In the genomic region with DNA sequence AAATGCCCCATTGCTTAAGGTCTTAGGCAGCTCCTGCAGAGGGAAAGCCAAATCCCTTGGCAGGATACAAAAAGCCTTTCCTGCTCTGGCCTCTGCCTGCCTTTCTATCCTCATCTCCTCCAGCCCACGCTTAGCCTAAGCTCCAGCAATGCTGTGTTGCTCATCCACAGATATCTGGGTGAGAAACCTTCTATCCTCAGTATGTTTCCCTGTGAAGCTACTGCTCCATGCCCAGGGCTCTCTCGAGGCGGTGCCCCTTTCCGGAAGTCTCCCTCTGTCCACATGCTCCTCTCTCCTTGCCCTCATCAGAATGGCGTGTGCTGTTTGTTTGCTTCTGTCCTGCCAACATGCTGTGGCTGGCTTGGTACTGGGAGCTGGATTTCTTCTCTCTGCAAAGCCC, we compare ENCODE assay signal across 26 cellular contexts. TPM values are rescaled to one million over a fixed set of nuclear protein-coding genes. Genes with fewer than 3 reads are reported as not detected.
DNase-seq lines count a peak whose midpoint lies in the region; TF ChIP-seq lines count a peak whose summit lies in the region.
"Had no signal": no experiment of that assay in that cellular context is flagged by ENCODE, and none has a peak within 500 bp of the region (broad histone marks: within the 10 kb centered on the region; RNA-seq: fewer than 3 reads in every experiment).

No MANE protein-coding gene starts in this region.

- DNase-seq in H9, result no peak
- peak; percentile 9 to 32 for DNase-seq in foreskin fibroblast
- DNase-seq in NCI-H187 treated with DMSO at 0.1 percent for 48 hours (lab: John Stamatoyannopoulos, UW), result no peak
- DNase-seq in progenitor cell of endocrine pancreas (ENCODE audit: low spot score, unreplicated experiment), result no peak
- DNase-seq in DMS 273 treated with DMSO at 0.1 percent for 48 hours (lab: John Stamatoyannopoulos, UW), result no peak
- no peak for DNase-seq in H7
- DNase-seq: activated CD8-positive, alpha-beta T cell treated with anti-CD3 and anti-CD28 coated beads, Interleukin-2, amount 10 ng/mL, durations not matched to agents 7 days and 5 days; activated T-cell treated with anti-CD3 and anti-CD28 coated beads, Interleukin-2, amount 50 U/mL, for 1 hour; brain microvascular endothelial cell; effector CD8-positive, alpha-beta T cell; EL; gastrocnemius medialis; hippocampal formation; left ventricle myocardium inferior; midbrain; natural killer cell; NCI-H1417 treated with DMSO at 0.1 percent for 48 hours; thyroid gland had no signal

- H3K36me3 ChIP-seq in OCI-LY3 (replicated peaks; ENCODE audit: low read depth, low read length), result no peaks in the 10 kb centered on the region
- H3K36me3 ChIP-seq in H7 (replicated peaks; ENCODE audit: control insufficient read depth, insufficient read depth, low read length), result no peaks in the 10 kb centered on the region
- H3K36me3 ChIP-seq: adrenal gland, brain microvascular endothelial cell, gastrocnemius medialis, left ventricle myocardium inferior, thyroid gland had no signal

- H4K8ac ChIP-seq in H9 (replicated peaks; ENCODE audit: insufficient read length, low read depth, low read length), result no peak overlapping the region

- H3K4me2 ChIP-seq in H9 (ENCODE audit: insufficient read depth, insufficient read length, low read length) (peak overlapping the region; percentile 40), OCI-LY3 (ENCODE audit: low read length) (peak overlapping the region; percentile 35; the same call in 1 of the 2 replicates)

- H3K4me3 ChIP-seq in OCI-LY3 (ENCODE audit: low read length) (no peak overlapping the region), foreskin fibroblast (ENCODE audit: low read depth in 1 of 2, low read length in 2 of 2) (no peak overlapping the region), H7 (ENCODE audit: insufficient read depth, low read depth, low read length) (no peak overlapping the region)
- H3K4me3 ChIP-seq: adrenal gland, gastrocnemius medialis, left ventricle myocardium inferior, thyroid gland had no signal

- H3K4me1 ChIP-seq in H9 (ENCODE audit: insufficient read depth, low read length) (peaks cover 13% of the 10 kb centered on the region; the same call in 1 of the 2 replicates), OCI-LY3 (ENCODE audit: low read length) (peaks cover 21% of the 10 kb centered on the region)
- H3K4me1 ChIP-seq: adrenal gland, left ventricle myocardium inferior, parathyroid adenoma, thyroid gland had no signal

- no peak overlapping the region for H3K4ac ChIP-seq in H9 (ENCODE audit: low read depth, low read length)

- H3K9me3 Mint-ChIP-seq in H9, result no peaks in the 10 kb centered on the region
- H3K9me3 Mint-ChIP-seq in progenitor cell of endocrine pancreas (ENCODE audit: low read depth), result no peaks in the 10 kb centered on the region
- H3K9me3 Mint-ChIP-seq: natural killer cell; stimulated activated naive CD8-positive, alpha-beta T cell treated with anti-CD3 and anti-CD28 coated beads, Interleukin-15, Interleukin-2, amounts not matched to agents 100 ng/mL and 50 ng/mL, for 24 hours had no signal

- no peak overlapping the region for H3K18ac ChIP-seq in H9 (ENCODE audit: insufficient read length, low read depth, low read length)

- no peaks in the 10 kb centered on the region for H3K79me1 ChIP-seq in H9 (ENCODE audit: insufficient read depth, low read depth, low read length, poor library complexity, severe bottlenecking)

- H3K27me3 Mint-ChIP-seq in H9 (ENCODE audit: low read depth), result peaks cover 5% of the 10 kb centered on the region; the same call in 1 of the 2 replicates
- peaks cover 24% of the 10 kb centered on the region for H3K27me3 Mint-ChIP-seq in progenitor cell of endocrine pancreas

- H3K27me3 ChIP-seq in H9 (ENCODE audit: insufficient read depth, low read length) (no peaks in the 10 kb centered on the region), OCI-LY3 (ENCODE audit: low read depth, low read length) (peaks cover 36% of the 10 kb centered on the region), H7 (ENCODE audit: control insufficient read depth, insufficient read depth, low read length) (peaks cover 2% of the 10 kb centered on the region; the same call in 1 of the 2 replicates)
- H3K27me3 ChIP-seq: adrenal gland, brain microvascular endothelial cell, gastrocnemius medialis, thyroid gland had no signal

- no peak overlapping the region for H3K9ac ChIP-seq in H9 (ENCODE audit: extremely low read depth, insufficient read length, low read length)
- no peak overlapping the region for H3K9ac ChIP-seq in OCI-LY3 (ENCODE audit: low read length)
- H3K9ac ChIP-seq: parathyroid adenoma had no signal

- H3K79me2 ChIP-seq in H9 (ENCODE audit: insufficient read depth, low read length) (no peaks in the 10 kb centered on the region), OCI-LY3 (ENCODE audit: low read length) (no peaks in the 10 kb centered on the region)
- H3K79me2 ChIP-seq: parathyroid adenoma had no signal

- no peaks in the 10 kb centered on the region; a peak in 1 of 7 replicates for H3K36me3 Mint-ChIP-seq in H9 (ENCODE audit: insufficient read depth in 1 of 3, low read depth in 3 of 3)
- H3K36me3 Mint-ChIP-seq in progenitor cell of endocrine pancreas (ENCODE audit: insufficient read depth), result no peaks in the 10 kb centered on the region
- H3K36me3 Mint-ChIP-seq: natural killer cell had no signal

- H2BK12ac ChIP-seq in H9 (ENCODE audit: insufficient read length, low read depth, low read length), result no peak overlapping the region

- H2AK5ac ChIP-seq in H9 (ENCODE audit: insufficient read length, low read length), result no peak overlapping the region

- H2AFZ ChIP-seq in H9 (ENCODE audit: low read length) (no peak overlapping the region), OCI-LY3 (ENCODE audit: low read depth, low read length) (peak overlapping the region; percentile 49; the same call in 1 of the 2 replicates)
- H2AFZ ChIP-seq: parathyroid adenoma had no signal

- no peaks in the 10 kb centered on the region for H3K23me2 ChIP-seq in H9 (ENCODE audit: insufficient read length, low read depth, low read length, poor library complexity, severe bottlenecking)

- H2BK120ac ChIP-seq in H9 (ENCODE audit: low read depth, low read length, poor library complexity, severe bottlenecking), result no peak overlapping the region

- no peak overlapping the region for H4K5ac ChIP-seq in H9 (ENCODE audit: insufficient read length, low read depth, low read length)

- H3K4me3 Mint-ChIP-seq in H9 (0 out of 5 replicates have a peak overlapping the region, but pooled peaks of 1 of the 2 experiments have one; percentile 11), progenitor cell of endocrine pancreas (ENCODE audit: low read depth) (no peak overlapping the region)
- H3K4me3 Mint-ChIP-seq: activated CD8-positive, alpha-beta T cell treated with anti-CD3 and anti-CD28 coated beads, Interleukin-2, amount 10 ng/mL, durations not matched to agents 7 days and 5 days; natural killer cell; stimulated activated naive CD8-positive, alpha-beta T cell treated with anti-CD3 and anti-CD28 coated beads, Interleukin-15, Interleukin-2, amounts not matched to agents 100 ng/mL and 50 ng/mL, for 24 hours had no signal

- TF ChIP-seq CTCF in 22Rv1 (IDR thresholded peaks at IDR 0.05) (no peak), H9 (conservative IDR thresholded peaks at IDR 0.05) (no peak), OCI-LY3 (IDR thresholded peaks at IDR 0.05; ENCODE audit: low read depth, low read length) (no peak), foreskin fibroblast (IDR thresholded peaks at IDR 0.05; ENCODE audit: low read depth, low read length) (no peak), progenitor cell of endocrine pancreas (IDR thresholded peaks at IDR 0.05; ENCODE audit: unreplicated experiment) (no peak)

- H2BK15ac ChIP-seq in H9 (ENCODE audit: low read depth, low read length), result no peak overlapping the region

- no peak overlapping the region for H3K56ac ChIP-seq in H9 (ENCODE audit: insufficient read length, low read depth, low read length)

- H3K23ac ChIP-seq in H9 (ENCODE audit: insufficient read length, low read depth, low read length), result no peak overlapping the region

- no peak overlapping the region for H3T11ph ChIP-seq in H9 (ENCODE audit: low read length)

- H2BK5ac ChIP-seq in H9 (ENCODE audit: insufficient read length, low read length), result no peak overlapping the region

- no peak overlapping the region for H2BK20ac ChIP-seq in H9 (ENCODE audit: low read depth, low read length, poor library complexity, severe bottlenecking)

- H4K20me1 ChIP-seq in H9 (ENCODE audit: control insufficient read depth, insufficient read depth, insufficient read length), result no peaks in the 10 kb centered on the region
- no peaks in the 10 kb centered on the region for H4K20me1 ChIP-seq in OCI-LY3 (ENCODE audit: insufficient read depth, low read length)

- WGBS in H9 (ENCODE audit: extremely low coverage, insufficient read length, low lambda C conversion rate), result no CpG with 5 or more reads among the region's 5 CpGs

- H3K27ac Mint-ChIP-seq in H9, result no peak overlapping the region
- no peak overlapping the region for H3K27ac Mint-ChIP-seq in progenitor cell of endocrine pancreas
- H3K27ac Mint-ChIP-seq: activated CD8-positive, alpha-beta T cell treated with anti-CD3 and anti-CD28 coated beads, Interleukin-2, amount 10 ng/mL, durations not matched to agents 7 days and 5 days; natural killer cell; stimulated activated naive CD8-positive, alpha-beta T cell treated with anti-CD3 and anti-CD28 coated beads, Interleukin-15, Interleukin-2, amounts not matched to agents 100 ng/mL and 50 ng/mL, for 24 hours had no signal

- no peak overlapping the region for H3K14ac ChIP-seq in H9 (ENCODE audit: insufficient read depth, low read length)

- H4K91ac ChIP-seq in H9 (ENCODE audit: insufficient read length, low read depth, low read length), result no peak overlapping the region

- H3K4me1 Mint-ChIP-seq in H9, result peaks cover 32 to 35% of the 10 kb centered on the region in 2 experiments
- peaks cover 4% of the 10 kb centered on the region for H3K4me1 Mint-ChIP-seq in progenitor cell of endocrine pancreas (ENCODE audit: low read depth)
- H3K4me1 Mint-ChIP-seq: natural killer cell had no signal

- peak overlapping the region; percentile 58 for H3K27ac ChIP-seq in 22Rv1
- H3K27ac ChIP-seq in H9 (ENCODE audit: insufficient read length, low read depth, low read length), result no peak overlapping the region
- no peak overlapping the region for H3K27ac ChIP-seq in OCI-LY3 (ENCODE audit: low read length)
- H3K27ac ChIP-seq: adrenal gland, brain microvascular endothelial cell, C4-2B, gastrocnemius medialis, left ventricle myocardium inferior, parathyroid adenoma, thyroid gland had no signal

- H3K9me3 ChIP-seq in H9 (ENCODE audit: control insufficient read depth, low read depth, low read length), result no peaks in the 10 kb centered on the region
- H3K9me3 ChIP-seq in OCI-LY3 (ENCODE audit: insufficient read depth, low read length), result no peaks in the 10 kb centered on the region
- H3K9me3 ChIP-seq: adrenal gland, gastrocnemius medialis, left ventricle myocardium inferior, thyroid gland had no signal

RNA-seq across cellular contexts. Expression of a gene that starts 37.1 kb away (rescaled TPM):
- total RNA-seq in H9 (2021) (8.5 TPM in 2 replicates), progenitor cell of endocrine pancreas (10.5 and 10.9 TPM in 2 replicates)
- total RNA-seq in H7 (2014; rRNA removed; shearing (Covaris generic)), result 8.6 and 12.8 TPM in 2 replicates

RNA-seq across cellular contexts. Expression of a gene that starts 54.0 kb away (rescaled TPM):
- total RNA-seq in H9 (2021) (48.5 and 51.3 TPM in 2 replicates), progenitor cell of endocrine pancreas (1.8 and 2.5 TPM in 2 replicates)
- total RNA-seq in H7 (2014; rRNA removed; shearing (Covaris generic)), result 0.67 and 1.8 TPM in 2 replicates
- total RNA-seq: activated CD8-positive, alpha-beta T cell treated with anti-CD3 and anti-CD28 coated beads, Interleukin-2, amount 10 ng/mL, durations not matched to agents 7 days and 5 days; MCF 10A; OCI-LY7 had no signal

Comparison
In these comparisons a context has a peak if more than half of its experiments do, and no peak if none do; other contexts are left out.
1. DNase-seq: peak in foreskin fibroblast (2 of 2); none in H9 (single experiment), NCI-H187 treated with DMSO at 0.1 percent for 48 hours (single experiment), progenitor cell of endocrine pancreas (single experiment), DMS 273 treated with DMSO at 0.1 percent for 48 hours (single experiment) and H7 (single experiment).
2. RNA of a gene that starts 54.0 kb away (total RNA-seq): 48.5 to 51.3 TPM in H9; 0.67 to 1.8 TPM in H7 and 1.8 to 2.5 TPM in progenitor cell of endocrine pancreas; every median in the first group is over 10 times any median in the second.